8 cellular contexts compared by ENCODE assay signal in genomic region chr1:119139857-119140176, GRCh38. TPM values are rescaled to one million over a fixed set of nuclear protein-coding genes. Genes with fewer than 3 reads are reported as not detected.
DNase-seq lines count a peak whose midpoint lies in the region; ATAC-seq, FAIRE-seq and TF ChIP-seq lines count a peak whose summit lies in the region.

No MANE protein-coding gene starts in this region.

- peaks cover 17% of the 10 kb centered on the region for H3K79me2 ChIP-seq in GM12878 (ENCODE audit: control insufficient read depth, insufficient read depth, low read length)

- FAIRE-seq in GM12878 (lab: Jason Lieb, UNC): peak; percentile 47

- H3K36me3 ChIP-seq in GM12878 (ENCODE audit: control insufficient read depth in 2 of 2, insufficient read depth in 2 of 2, low read length in 1 of 2) (no peaks in the 10 kb centered on the region), mesodermal cell (ENCODE audit: control insufficient read depth, insufficient read depth, low read length) (no peaks in the 10 kb centered on the region)

- POLR2A ChIA-PET in GM12878 (lab: Charles Lee): no interaction called here

- peak overlapping the region; percentile 96 for H3K9ac ChIP-seq in GM12878 (ENCODE audit: control insufficient read depth, insufficient read depth, low read length)

- peak overlapping the region; percentile 99 for H3K27ac ChIP-seq in GM12878 (ENCODE audit: control insufficient read depth, insufficient read depth)
- peak overlapping the region; percentile 99 for H3K27ac ChIP-seq in mesodermal cell (ENCODE audit: low read depth, low read length, severe bottlenecking)

- DNase-seq in DMS 273 (lab: John Stamatoyannopoulos, UW; ENCODE audit: unreplicated experiment): peak; percentile 88
- no peak for DNase-seq in GM12878 (ENCODE audit: low read depth, low spot score)
- DNase-seq in hippocampal formation (lab: John Stamatoyannopoulos, UW): no peak
- no peak for DNase-seq in retina
- DNase-seq in stimulated activated CD4-positive, alpha-beta T cell treated with anti-CD3 and anti-CD28 coated beads, Interleukin-15, amount 100 ng/mL, for 24 hours: no peak

- CTCF ChIA-PET in GM12878 (lab: Yijun Ruan, JAX): interaction anchor here (0.9 to 6.1 kb wide), 9 partner anchors 10 to 233 kb away, joined by 3 to 71 read pairs (median 4); no protein-coding TSS in a partner anchor

- no peak for TF ChIP-seq EP300 in GM12878 (IDR thresholded peaks at IDR 0.05; ENCODE audit: borderline replicate concordance in 1 of 2, control insufficient read depth in 1 of 2, low read depth in 2 of 2, low read length in 2 of 2)

- TF ChIP-seq POLR2A in GM12878 (IDR thresholded peaks at IDR 0.05; ENCODE audit: low read depth, low read length): no peak

- no peaks in the 10 kb centered on the region for H3K4me1 ChIP-seq in GM12878 (ENCODE audit: control insufficient read depth, insufficient read depth, low read length)
- peaks cover 14% of the 10 kb centered on the region for H3K4me1 ChIP-seq in mesodermal cell (ENCODE audit: control insufficient read depth, insufficient read depth, low read length, poor library complexity, severe bottlenecking)

- TF ChIP-seq CTCF in GM12878 (IDR thresholded peaks at IDR 0.05 in 2 of 3, conservative IDR thresholded peaks at IDR 0.05 in 1 of 3; ENCODE audit: control insufficient read depth in 2 of 3, extremely low read depth in 1 of 3, insufficient read depth in 1 of 3, low read depth in 3 of 3, low read length in 3 of 3): no peak

- SMC1A ChIA-PET in GM12878 (lab: Charles Lee; ENCODE audit: uncharacterized antibody, unreplicated experiment): interaction anchor here (1.3 to 5.2 kb wide), 2 partner anchors 10 to 135 kb away, joined by 4 to 30 read pairs; no protein-coding TSS in a partner anchor

- no peaks in the 10 kb centered on the region for H4K20me1 ChIP-seq in GM12878 (ENCODE audit: control insufficient read depth, insufficient read depth)

- no peak for TF ChIP-seq RAD21 in GM12878 (IDR thresholded peaks at IDR 0.05; ENCODE audit: insufficient read depth, low read depth, low read length)

- BruUV-seq in GM12878 (replicated peaks; lab: Mats Ljungman, UMichigan): no TSS peak

- H3K9me3 ChIP-seq in GM12878 (replicated peaks; ENCODE audit: control insufficient read depth, insufficient read depth, low read length) (no peaks in the 10 kb centered on the region), mesodermal cell (ENCODE audit: control insufficient read depth, low read length) (no peaks in the 10 kb centered on the region)

- intact Hi-C loops in GM12878 (cut with micrococcal nuclease; ENCODE audit: unreplicated experiment): loop anchor here (10.0 kb wide), 2 partner anchors 125 to 225 kb away; partner anchors contain the start of gene HAO2

- peak overlapping the region; percentile 95 for H3K4me2 ChIP-seq in GM12878 (ENCODE audit: control insufficient read depth, insufficient read depth)

- ATAC-seq in GM19468 (IDR thresholded peaks at IDR 0.05; ENCODE audit: extremely low read depth, unreplicated experiment): peak; percentile 1
- peak; percentile 19 for ATAC-seq in HG03521 (IDR thresholded peaks at IDR 0.05; ENCODE audit: unreplicated experiment)
- peak; percentile 47 for ATAC-seq in GM12878

- 40% methylated on average over 10 of the region's 10 CpGs for WGBS in GM12878 (ENCODE audit: insufficient coverage, insufficient replicate concordance, low lambda C conversion rate, missing lambda C conversion rate)
- WGBS in mesodermal cell (ENCODE audit: insufficient coverage in 2 of 2), 2 experiments: 0 to 4% methylated on average over 5 to 7 of the region's 10 CpGs

- H2AFZ ChIP-seq in GM12878 (ENCODE audit: control insufficient read depth, low read depth, low read length): peak overlapping the region; percentile 98

- in situ Hi-C loops in GM12878 (cut with MboI): no loop called here

- H3K4me3 ChIP-seq in GM12878: peak overlapping the region; percentile 74
- H3K4me3 ChIP-seq in mesodermal cell (ENCODE audit: extremely low read depth, insufficient read depth, low read length, poor library complexity, severe bottlenecking): peak overlapping the region; percentile 56

- RAD21 ChIA-PET in GM12878 (lab: Charles Lee; ENCODE audit: unreplicated experiment): interaction anchor here (0.6 to 3.5 kb wide), 3 partner anchors 136 to 833 kb away, joined by 3 to 31 read pairs (median 7); no protein-coding TSS in a partner anchor

- no peaks in the 10 kb centered on the region for H3K27me3 ChIP-seq in GM12878 (replicated peaks in 1 of 2; ENCODE audit: control insufficient read depth in 2 of 2, insufficient read depth in 2 of 2, low read length in 1 of 2)

TF ChIP-seq in GM12878, 131 proteins besides CTCF, POLR2A, EP300 and RAD21:
- 0 out of 2 replicates have a peak, but pooled peaks have one; percentile 63 for TF ChIP-seq CHD1 (IDR thresholded peaks at IDR 0.05; ENCODE audit: low read depth, low read length)
- no peak for TF ChIP-seq SREBF2 (IDR thresholded peaks at IDR 0.05; ENCODE audit: low read length)
- TF ChIP-seq ETV6 (conservative IDR thresholded peaks at IDR 0.05 in 1 of 2, IDR thresholded peaks at IDR 0.05 in 1 of 2; ENCODE audit: borderline replicate concordance in 1 of 2, low read depth in 1 of 2): no peak
- TF ChIP-seq MEF2B (IDR thresholded peaks at IDR 0.05; ENCODE audit: partially characterized antibody, poor library complexity, severe bottlenecking): peak; percentile 2
- 0 out of 2 replicates have a peak, but pooled peaks have one; percentile 5 for TF ChIP-seq IKZF1 (conservative IDR thresholded peaks at IDR 0.05)
- no peak for TF ChIP-seq POU2F2 (IDR thresholded peaks at IDR 0.05; ENCODE audit: borderline replicate concordance, low read depth, low read length)
- TF ChIP-seq RCOR1 (conservative IDR thresholded peaks at IDR 0.05; ENCODE audit: low read depth, low read length): 0 out of 2 replicates have a peak, but pooled peaks have one; percentile 15
- TF ChIP-seq ASH2L (IDR thresholded peaks at IDR 0.05; ENCODE audit: borderline replicate concordance, low read depth): 0 out of 2 replicates have a peak, but pooled peaks have one; percentile 96
- TF ChIP-seq RUNX3 (IDR thresholded peaks at IDR 0.05; ENCODE audit: low read length): peak; percentile 73
- TF ChIP-seq MXI1 (IDR thresholded peaks at IDR 0.05; ENCODE audit: low read depth, low read length): no peak

RNA-seq across cellular contexts. Expression of gene WARS2, which starts 0.6 kb away (rescaled TPM):
- 36.7 and 37.0 TPM in 2 replicates for total RNA-seq in GM12878 (2013; cell fraction: nucleolus; rRNA removed)
- total RNA-seq in GM12878 (2014; rRNA removed): 20.4 and 22.0 TPM in 2 replicates
- total RNA-seq in GM12878 (2014; rRNA removed; fragmentation: Illumina TruSeq; extraction: Trizol): 14.3 and 14.5 TPM in 2 replicates
- 13.9 and 15.9 TPM in 2 replicates for total RNA-seq in GM12878 (2021)
- 7.5 TPM for polyA plus RNA-seq in GM12878 (2011; ENCODE audit: low read depth)
- 14.4 and 22.2 TPM in 2 replicates for polyA plus RNA-seq in GM12878 (2011; rRNA removed)
- 13.5 and 17.5 TPM in 2 replicates for polyA plus RNA-seq in GM12878 (2011; cell fraction: cytosol; rRNA removed)
- 14.3 and 18.9 TPM in 2 replicates for polyA plus RNA-seq in GM12878 (2011; cell fraction: nucleus; rRNA removed)
- 7.7 and 11.0 TPM in 2 replicates for polyA plus RNA-seq in GM12878 (2012)
- 16.1 and 18.8 TPM in 2 replicates for polyA plus RNA-seq in GM12878 (2014; fragmentation: Illumina TruSeq; extraction: Trizol)
- 1 to 10 TPM; 5.5 to 5.9 TPM for polyA plus RNA-seq in GM12878 (2014; fragmentation: Nextera tagmentation; extraction: Ambion mirVana)
- 12.3 and 13.4 TPM in 2 replicates for polyA plus RNA-seq in GM12878 (2014; rRNA removed)
- 10 to 100 TPM; 11.1 to 14.3 TPM for polyA plus RNA-seq in GM12878 (2016; fragmentation: Nextera tagmentation; extraction: Ambion mirVana)
- polyA minus RNA-seq in GM12878 (2011; rRNA and poly(A)+ RNA removed): 23.3 and 26.0 TPM in 2 replicates
- polyA minus RNA-seq in GM12878 (2011; cell fraction: cytosol; rRNA and poly(A)+ RNA removed): 6.9 and 7.7 TPM in 2 replicates
- polyA minus RNA-seq in GM12878 (2011; cell fraction: nucleus; rRNA and poly(A)+ RNA removed): 19.3 and 32.3 TPM in 2 replicates
- 11.9 TPM for polyA plus RNA-seq in mesodermal cell (2013, experiment 1 of 2)
- 10.1 TPM for polyA plus RNA-seq in mesodermal cell (2013, experiment 2 of 2)
